ENCODE assay signal across 1 cellular context in genomic region chr6:47352169-47352568, GRCh38.
TF ChIP-seq lines count a peak whose summit lies in the region.

No MANE protein-coding gene starts in this region.

TF ChIP-seq in K562, 482 proteins besides CTCF, POLR2A, EP300 and RAD21 (continued from another document):
- TF ChIP-seq PATZ1 (CRISPR knock-in tag; IDR thresholded peaks at IDR 0.05; ENCODE audit: borderline replicate concordance): no peak
- TF ChIP-seq DDX20 (tag; IDR thresholded peaks at IDR 0.05; ENCODE audit: low read depth): no peak
- TF ChIP-seq SMC3 (conservative IDR thresholded peaks at IDR 0.05; ENCODE audit: insufficient read depth, low read depth, low read length): 0 out of 2 replicates have a peak, but pooled peaks have one; percentile 11
- no peak for TF ChIP-seq SRSF1 (IDR thresholded peaks at IDR 0.05; ENCODE audit: low read depth, low read length)
